ENCODE assay signal across 22 cellular contexts in genomic region chr3:94184781-94185180, GRCh38.
DNase-seq lines count a peak whose midpoint lies in the region; ATAC-seq, FAIRE-seq and TF ChIP-seq lines count a peak whose summit lies in the region.
"Had no signal": no experiment of that assay in that cellular context is flagged by ENCODE, and none has a peak within 500 bp of the region (broad histone marks: within the 10 kb centered on the region; RNA-seq: fewer than 3 reads in every experiment).

No MANE protein-coding gene starts in this region.

- H3K4me1 ChIP-seq in ACC112 (ENCODE audit: control insufficient read depth, insufficient read depth, low read length, unreplicated experiment) (peaks cover 23% of the 10 kb centered on the region), GM12878 (ENCODE audit: control insufficient read depth, insufficient read depth, low read length) (no peaks in the 10 kb centered on the region), foreskin keratinocyte (peaks cover 21% of the 10 kb centered on the region)

- peak; percentile 54 for DNase-seq in LHCN-M2 (ENCODE audit: low read depth)
- no peak for DNase-seq in GM12878 (ENCODE audit: low read depth, low spot score)
- DNase-seq in foreskin keratinocyte: peak; percentile 54 to 84
- no peak for DNase-seq in hepatic stellate cell (ENCODE audit: low spot score)
- DNase-seq in CD4-positive, alpha-beta T cell: no peak
- DNase-seq in HUDEP-2 (lab: John Stamatoyannopoulos, UW; ENCODE audit: unreplicated experiment in 76 of 76): no peak
- DNase-seq: activated effector memory CD4-positive, alpha-beta T cell treated with Interleukin-2 at 50 U/mL for 16 hours; activated naive CD8-positive, alpha-beta T cell treated with anti-CD3 and anti-CD28 coated beads, Interleukin-2, amount 10 ng/mL, durations not matched to agents 7 days and 5 days; DMS79; Karpas-422; left cardiac atrium; NCI-H1694 treated with DMSO at 0.1 percent for 48 hours; NCI-H748 treated with DMSO at 0.1 percent for 48 hours; stimulated activated CD8-positive, alpha-beta memory T cell treated with anti-CD3 and anti-CD28 coated beads, Interleukin-4, amount 100 ng/mL, for 48 hours; T-helper 9 cell had no signal

- in situ Hi-C loops in GM12878 (cut with MboI): no loop called here

- TF ChIP-seq RAD21 in GM12878 (IDR thresholded peaks at IDR 0.05; ENCODE audit: insufficient read depth, low read depth, low read length): no peak

- POLR2A ChIA-PET in GM12878 (lab: Charles Lee): no interaction called here
- POLR2A ChIA-PET in CD4-positive, alpha-beta T cell (lab: Charles Lee): no interaction called here

- H3K27me3 Mint-ChIP-seq in CD4-positive, alpha-beta T cell: peaks cover 10% of the 10 kb centered on the region
- H3K27me3 Mint-ChIP-seq: activated naive CD8-positive, alpha-beta T cell treated with anti-CD3 and anti-CD28 coated beads, Interleukin-2, amount 10 ng/mL, durations not matched to agents 7 days and 5 days; B cell; progenitor cell of endocrine pancreas had no signal

- no peak overlapping the region for H3K27ac Mint-ChIP-seq in CD4-positive, alpha-beta T cell
- H3K27ac Mint-ChIP-seq: activated naive CD8-positive, alpha-beta T cell treated with anti-CD3 and anti-CD28 coated beads, Interleukin-2, amount 10 ng/mL, durations not matched to agents 7 days and 5 days; B cell; progenitor cell of endocrine pancreas had no signal

- H3K4me3 ChIP-seq in ACC112 (ENCODE audit: low read depth, low read length): no peak overlapping the region
- H3K4me3 ChIP-seq in GM12878: no peak overlapping the region

- TF ChIP-seq POLR2A in GM12878 (IDR thresholded peaks at IDR 0.05; ENCODE audit: low read depth, low read length): no peak

- no peak overlapping the region for H3K4me2 ChIP-seq in GM12878 (ENCODE audit: control insufficient read depth, insufficient read depth)

- H3K9me3 Mint-ChIP-seq in CD4-positive, alpha-beta T cell: no peaks in the 10 kb centered on the region
- H3K9me3 Mint-ChIP-seq: activated naive CD8-positive, alpha-beta T cell treated with anti-CD3 and anti-CD28 coated beads, Interleukin-2, amount 10 ng/mL, durations not matched to agents 7 days and 5 days had no signal

- no peaks in the 10 kb centered on the region for H3K36me3 Mint-ChIP-seq in CD4-positive, alpha-beta T cell (ENCODE audit: low read depth)
- H3K36me3 Mint-ChIP-seq: activated naive CD8-positive, alpha-beta T cell treated with anti-CD3 and anti-CD28 coated beads, Interleukin-2, amount 10 ng/mL, durations not matched to agents 7 days and 5 days had no signal

- no peaks in the 10 kb centered on the region for H4K20me1 ChIP-seq in GM12878 (ENCODE audit: control insufficient read depth, insufficient read depth)

- FAIRE-seq in GM12878 (lab: Jason Lieb, UNC): no peak
- FAIRE-seq: A204.1, colon, GM12891 had no signal

- H3K4me1 Mint-ChIP-seq in CD4-positive, alpha-beta T cell (ENCODE audit: low read depth): no peaks in the 10 kb centered on the region
- H3K4me1 Mint-ChIP-seq: activated naive CD8-positive, alpha-beta T cell treated with anti-CD3 and anti-CD28 coated beads, Interleukin-2, amount 10 ng/mL, durations not matched to agents 7 days and 5 days; B cell had no signal

- H3K9ac ChIP-seq in GM12878 (ENCODE audit: control insufficient read depth, insufficient read depth, low read length): no peak overlapping the region

- no peak for TF ChIP-seq CTCF in GM12878 (IDR thresholded peaks at IDR 0.05 in 2 of 3, conservative IDR thresholded peaks at IDR 0.05 in 1 of 3; ENCODE audit: control insufficient read depth in 2 of 3, extremely low read depth in 1 of 3, insufficient read depth in 1 of 3, low read depth in 3 of 3, low read length in 3 of 3)
- peak; percentile 21 for TF ChIP-seq CTCF in foreskin keratinocyte (conservative IDR thresholded peaks at IDR 0.05)
- TF ChIP-seq CTCF in CD4-positive, alpha-beta T cell (IDR thresholded peaks at IDR 0.05): no peak

- intact Hi-C loops in GM12878 (cut with micrococcal nuclease; ENCODE audit: unreplicated experiment): no loop called here
- intact Hi-C loops in CD4-positive, alpha-beta T cell (cut with DNase I, micrococcal nuclease): no loop called here

- H3K36me3 ChIP-seq in ACC112 (ENCODE audit: insufficient read depth, low read length): no peaks in the 10 kb centered on the region
- H3K36me3 ChIP-seq in GM12878 (ENCODE audit: control insufficient read depth in 2 of 2, insufficient read depth in 2 of 2, low read length in 1 of 2): no peaks in the 10 kb centered on the region

- H3K79me2 ChIP-seq in ACC112 (ENCODE audit: control insufficient read depth, insufficient read depth, low read length, unreplicated experiment) (no peaks in the 10 kb centered on the region), GM12878 (ENCODE audit: control insufficient read depth, insufficient read depth, low read length) (no peaks in the 10 kb centered on the region)

- H3K9me3 ChIP-seq in GM12878 (replicated peaks; ENCODE audit: control insufficient read depth, insufficient read depth, low read length): no peaks in the 10 kb centered on the region
- no peaks in the 10 kb centered on the region for H3K9me3 ChIP-seq in CD4-positive, alpha-beta T cell (ENCODE audit: control insufficient read depth, low read length)

- no peak overlapping the region for H3K4me3 Mint-ChIP-seq in CD4-positive, alpha-beta T cell
- H3K4me3 Mint-ChIP-seq: activated naive CD8-positive, alpha-beta T cell treated with anti-CD3 and anti-CD28 coated beads, Interleukin-2, amount 10 ng/mL, durations not matched to agents 7 days and 5 days; B cell had no signal

- RAD21 ChIA-PET in GM12878 (lab: Charles Lee; ENCODE audit: unreplicated experiment): no interaction called here

- H3K27ac ChIP-seq in ACC112 (ENCODE audit: low read depth, low read length) (peak overlapping the region; percentile 67), GM12878 (ENCODE audit: control insufficient read depth, insufficient read depth) (no peak overlapping the region), foreskin keratinocyte (peak overlapping the region; percentile 58)
- H3K27ac ChIP-seq in CD4-positive, alpha-beta T cell (ENCODE audit: low read depth, low read length): no peak overlapping the region

- CTCF ChIA-PET in GM12878 (lab: Yijun Ruan, JAX): no interaction called here
- CTCF ChIA-PET in CD4-positive, alpha-beta T cell (lab: Charles Lee): no interaction called here

- 0% methylated on average over 1 of the region's 1 CpG for WGBS in GM12878 (ENCODE audit: insufficient coverage, insufficient replicate concordance, low lambda C conversion rate, missing lambda C conversion rate)

- H3K27me3 ChIP-seq in ACC112 (ENCODE audit: insufficient read depth, low read length) (no peaks in the 10 kb centered on the region), GM12878 (replicated peaks in 1 of 2; ENCODE audit: control insufficient read depth in 2 of 2, insufficient read depth in 2 of 2, low read length in 1 of 2) (no peaks in the 10 kb centered on the region), foreskin keratinocyte (no peaks in the 10 kb centered on the region)
- H3K27me3 ChIP-seq in CD4-positive, alpha-beta T cell (ENCODE audit: control insufficient read depth, insufficient read depth, low read length): no peaks in the 10 kb centered on the region

- no TSS peak for BruUV-seq in GM12878 (replicated peaks; lab: Mats Ljungman, UMichigan)

- SMC1A ChIA-PET in GM12878 (lab: Charles Lee; ENCODE audit: uncharacterized antibody, unreplicated experiment): no interaction called here

- TF ChIP-seq EP300 in GM12878 (IDR thresholded peaks at IDR 0.05; ENCODE audit: borderline replicate concordance in 1 of 2, control insufficient read depth in 1 of 2, low read depth in 2 of 2, low read length in 2 of 2): no peak

- ATAC-seq in GM12878 (no peak; the same call in 2 of the 3 replicates), foreskin keratinocyte (peak; percentile 86), GM21717 (IDR thresholded peaks at IDR 0.05; ENCODE audit: unreplicated experiment) (no peak)
- no peak for ATAC-seq in CD4-positive, alpha-beta T cell (ENCODE audit: poor library complexity)
- ATAC-seq: left cardiac atrium had no signal

- H2AFZ ChIP-seq in ACC112 (ENCODE audit: low read length, unreplicated experiment) (no peak overlapping the region), GM12878 (ENCODE audit: control insufficient read depth, low read depth, low read length) (no peak overlapping the region)

TF ChIP-seq in GM12878, 131 proteins besides CTCF, POLR2A, EP300 and RAD21:
- no peak for TF ChIP-seq BACH1 (IDR thresholded peaks at IDR 0.05; ENCODE audit: borderline replicate concordance)
- TF ChIP-seq JUNB (IDR thresholded peaks at IDR 0.05): peak; percentile 30; the same call in 1 of the 2 replicates
TF ChIP-seq in GM12878: peak in this region for 1.

Comparison
In these comparisons a context has a peak if more than half of its experiments do, and no peak if none do; other contexts are left out.
1. H3K27ac ChIP-seq: peak in ACC112 (single experiment) and foreskin keratinocyte (single experiment); none in GM12878 (single experiment) and CD4-positive, alpha-beta T cell (single experiment).
2. DNase-seq: peak in LHCN-M2 (single experiment) and foreskin keratinocyte (2 of 2); none in GM12878 (single experiment), hepatic stellate cell (single experiment), CD4-positive, alpha-beta T cell (0 of 10) and HUDEP-2 (0 of 76).